In genomic region chr17:57672205-57672632, GRCh38 we compare ENCODE assay signal across 10 cellular contexts.
DNase-seq lines count a peak whose midpoint lies in the region; ATAC-seq lines count a peak whose summit lies in the region.
"Had no signal": no experiment of that assay in that cellular context is flagged by ENCODE, and none has a peak within 500 bp of the region (broad histone marks: within the 10 kb centered on the region; RNA-seq: fewer than 3 reads in every experiment).

No MANE protein-coding gene starts in this region.

- peaks cover 13% of the 10 kb centered on the region for H3K36me3 Mint-ChIP-seq in activated T-cell treated with anti-CD3 and anti-CD28 coated beads, Interleukin-2, amount 50 U/mL, for 4 hours (ENCODE audit: insufficient read depth)

- ATAC-seq in activated T-cell treated with anti-CD3 and anti-CD28 coated beads, Interleukin-2, amount 50 U/mL, for 4 hours, result peak; percentile 13 to 51
- no peak for ATAC-seq in HG03175 (IDR thresholded peaks at IDR 0.05; ENCODE audit: unreplicated experiment)

- H3K4me3 ChIP-seq in Jurkat, Clone E6-1 (ENCODE audit: low read length), result no peak overlapping the region
- H3K4me3 ChIP-seq: cardiac muscle cell, right lobe of liver had no signal

- no peaks in the 10 kb centered on the region for H3K27me3 Mint-ChIP-seq in activated T-cell treated with anti-CD3 and anti-CD28 coated beads, Interleukin-2, amount 50 U/mL, for 4 hours (ENCODE audit: low read depth)

- peaks cover 28% of the 10 kb centered on the region for H3K4me1 Mint-ChIP-seq in activated T-cell treated with anti-CD3 and anti-CD28 coated beads, Interleukin-2, amount 50 U/mL, for 4 hours (ENCODE audit: low read depth)

- no peak overlapping the region for H3K4me3 Mint-ChIP-seq in activated T-cell treated with anti-CD3 and anti-CD28 coated beads, Interleukin-2, amount 50 U/mL, for 4 hours

- peak; percentile 74 for DNase-seq in AG08396 (ENCODE audit: low spot score)
- peak; percentile 87 for DNase-seq in Jurkat, Clone E6-1 (ENCODE audit: low read depth, low spot score)
- DNase-seq in activated T-cell treated with anti-CD3 and anti-CD28 coated beads, Interleukin-2, amount 50 U/mL, for 4 hours, result no peak
- peak; percentile 82 for DNase-seq in kidney glomerular epithelial cell (lab: John Stamatoyannopoulos, UW)
- DNase-seq in globus pallidus (ENCODE audit: low spot score), result no peak
- no peak for DNase-seq in GM19240 (ENCODE audit: insufficient read length, low spot score)
- no peak for DNase-seq in NCI-H524 (lab: John Stamatoyannopoulos, UW)

- H3K9me3 Mint-ChIP-seq in activated T-cell treated with anti-CD3 and anti-CD28 coated beads, Interleukin-2, amount 50 U/mL, for 4 hours, result no peaks in the 10 kb centered on the region

Comparison
In these comparisons a context has a peak if more than half of its experiments do, and no peak if none do; other contexts are left out.
1. DNase-seq: peak in AG08396 (single experiment), Jurkat, Clone E6-1 (single experiment) and kidney glomerular epithelial cell (single experiment); none in activated T-cell treated with anti-CD3 and anti-CD28 coated beads, Interleukin-2, amount 50 U/mL, for 4 hours (single experiment), globus pallidus (single experiment), GM19240 (single experiment) and NCI-H524 (0 of 2).